ENCODE assay signal across 8 cellular contexts in the genomic region with DNA sequence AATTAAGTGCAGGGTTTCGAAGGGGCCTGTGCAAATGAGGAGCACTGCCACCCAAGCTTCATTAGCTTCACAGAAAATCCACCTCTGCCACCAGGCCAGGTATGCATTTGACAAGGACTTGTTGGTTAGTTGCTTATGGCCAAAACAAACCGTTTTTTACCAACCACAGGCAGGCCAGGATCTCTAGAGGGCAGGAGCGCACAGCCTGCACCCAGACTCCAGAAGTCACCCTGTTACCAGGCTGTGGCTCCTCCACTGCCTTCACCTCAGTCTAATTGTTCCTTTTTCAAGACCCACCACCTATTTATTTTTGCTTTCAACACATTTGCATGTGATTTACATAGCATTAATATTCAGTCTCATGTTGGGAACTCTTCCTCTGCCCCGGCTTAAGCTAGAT.
DNase-seq lines count a peak whose midpoint lies in the region; ATAC-seq and TF ChIP-seq lines count a peak whose summit lies in the region.

No MANE protein-coding gene starts in this region.

- no peaks in the 10 kb centered on the region for H3K79me2 ChIP-seq in fibroblast of lung (ENCODE audit: control insufficient read depth, insufficient read depth, low read length)

- TF ChIP-seq CTCF in fibroblast of lung (conservative IDR thresholded peaks at IDR 0.05 in 1 of 2, IDR thresholded peaks at IDR 0.05 in 1 of 2; ENCODE audit: low read depth in 1 of 2, low read length in 2 of 2) (peak; percentile 28 to 38), lower lobe of right lung (IDR thresholded peaks at IDR 0.05) (no peak), spleen (IDR thresholded peaks at IDR 0.05 in 8 of 11, conservative IDR thresholded peaks at IDR 0.05 in 3 of 11) (no peak)

- H3K27ac ChIP-seq in fibroblast of lung (ENCODE audit: insufficient read depth, low read length) (no peak overlapping the region), lower lobe of right lung (no peak overlapping the region), spleen (no peak overlapping the region)

- H3K27me3 ChIP-seq in fibroblast of lung (ENCODE audit: control insufficient read depth, insufficient read depth, low read length) (peaks cover 12% of the 10 kb centered on the region), lower lobe of right lung (ENCODE audit: low read depth) (peaks cover 14% of the 10 kb centered on the region), spleen (replicated peaks in 1 of 7) (peaks cover 0 to 100% (median 8%) of the 10 kb centered on the region in 7 donors)

- no peak overlapping the region for H3K9ac ChIP-seq in fibroblast of lung (ENCODE audit: insufficient read depth, low read length)

- H3K4me3 ChIP-seq in fibroblast of lung (replicated peaks in 1 of 4; ENCODE audit: control extremely low read depth in 1 of 4, insufficient read depth in 1 of 4, low read depth in 3 of 4, low read length in 4 of 4) = no peak overlapping the region
- H3K4me3 ChIP-seq in lower lobe of right lung = no peak overlapping the region
- H3K4me3 ChIP-seq in spleen = no peak overlapping the region

- H3K4me1 ChIP-seq in fibroblast of lung (ENCODE audit: control insufficient read depth, extremely low read depth, insufficient read depth, low read length) (peaks cover 2% of the 10 kb centered on the region), lower lobe of right lung (peaks cover 6% of the 10 kb centered on the region), spleen (peaks cover 14 to 57% (median 46%) of the 10 kb centered on the region in 6 donors)

- H3K4me2 ChIP-seq in fibroblast of lung (ENCODE audit: extremely low read depth, insufficient read depth, low read length) = no peak overlapping the region

- no peak for TF ChIP-seq POLR2A in spleen (IDR thresholded peaks at IDR 0.05)

- no peaks in the 10 kb centered on the region for H3K36me3 ChIP-seq in fibroblast of lung (ENCODE audit: control insufficient read depth, insufficient read depth, low read length)
- no peaks in the 10 kb centered on the region for H3K36me3 ChIP-seq in lower lobe of right lung
- H3K36me3 ChIP-seq in spleen = no peaks in the 10 kb centered on the region

- intact Hi-C loops in lower lobe of right lung (cut with DNase I) (no loop called here), spleen (cut with DNase I; ENCODE audit: low total_unique reads) (no loop called here)

- H3K9me3 ChIP-seq in fibroblast of lung (ENCODE audit: control insufficient read depth, insufficient read depth, low read depth, low read length) (no peaks in the 10 kb centered on the region), lower lobe of right lung (no peaks in the 10 kb centered on the region), spleen (no peaks in the 10 kb centered on the region)

- no peak for ATAC-seq in GM18873 (IDR thresholded peaks at IDR 0.05; ENCODE audit: low FRiP score, unreplicated experiment)
- no peak for ATAC-seq in lower lobe of right lung

- DNase-seq in A172 (ENCODE audit: low spot score) (peak; percentile 69), EH (ENCODE audit: low read depth) (peak; percentile 32), OCI-M1 (lab: John Stamatoyannopoulos, UW) (peak; percentile 51), fibroblast of lung (ENCODE audit: low read depth in 2 of 2) (peak in 1 of 2 donors; percentile 20), lower lobe of right lung (no peak), GM19240 (ENCODE audit: insufficient read length, low spot score) (no peak), spleen (no peak)

- no peaks in the 10 kb centered on the region for H4K20me1 ChIP-seq in fibroblast of lung (ENCODE audit: control insufficient read depth, extremely low read depth, insufficient read depth, low read length)

- 37 to 56% (median 40%) methylated on average over 4 of the region's 4 CpGs for WGBS in spleen, 5 donors

- H2AFZ ChIP-seq in fibroblast of lung (ENCODE audit: low read length) = no peak overlapping the region

Comparison
In these comparisons a context has a peak if more than half of its experiments do, and no peak if none do; other contexts are left out.
1. DNase-seq: peak in A172 (single experiment), EH (single experiment) and OCI-M1 (single experiment); none in lower lobe of right lung (single experiment), GM19240 (single experiment) and spleen (single experiment).
2. CTCF ChIP-seq: peak in fibroblast of lung (2 of 2); none in lower lobe of right lung (single experiment) and spleen (0 of 11).